Comparison of ENCODE assay signal across 8 cellular contexts in the genomic region with DNA sequence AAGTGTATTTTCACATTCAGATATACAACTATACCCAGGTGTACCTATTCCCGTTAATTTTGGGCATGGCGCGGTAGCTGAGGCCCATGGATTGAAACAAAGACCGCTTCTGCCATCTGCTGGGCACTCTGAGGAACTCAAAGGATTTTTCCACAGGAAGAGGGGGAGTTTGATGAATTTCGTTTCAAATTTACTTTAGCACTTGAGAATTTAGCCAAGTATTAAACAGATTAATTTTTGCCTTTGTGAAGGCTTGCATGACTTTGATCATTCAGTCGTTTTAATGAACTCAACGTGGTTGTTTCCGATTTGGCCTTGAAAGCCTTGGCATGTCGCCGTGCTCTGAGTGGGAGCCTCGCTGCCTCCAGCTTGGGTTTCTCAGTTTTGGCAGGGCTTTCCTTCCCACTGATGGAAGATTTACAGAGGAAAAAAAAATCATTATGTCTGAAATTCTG.
DNase-seq lines count a peak whose midpoint lies in the region; ATAC-seq and TF ChIP-seq lines count a peak whose summit lies in the region.

No MANE protein-coding gene starts in this region.

- no peak overlapping the region for H3K9ac ChIP-seq in fibroblast of lung (ENCODE audit: insufficient read depth, low read length)

- ATAC-seq in CD4-positive, CD25-positive, alpha-beta regulatory T cell (ENCODE audit: low read depth in 2 of 2) = no peak
- ATAC-seq in natural killer cell treated with Interleukin-12 subunit alpha and Interleukin-12 subunit beta and Interleukin-15 and Interleukin-18, amount 100 ng/mL, for 72 hours = no peak
- ATAC-seq in HG02623 (IDR thresholded peaks at IDR 0.05; ENCODE audit: unreplicated experiment) = no peak

- peaks cover 27% of the 10 kb centered on the region for H3K27me3 Mint-ChIP-seq in CD4-positive, CD25-positive, alpha-beta regulatory T cell
- H3K27me3 Mint-ChIP-seq in natural killer cell treated with Interleukin-12 subunit alpha and Interleukin-12 subunit beta and Interleukin-15 and Interleukin-18, amount 100 ng/mL, for 72 hours = peaks cover 0 to 3% of the 10 kb centered on the region in 2 donors

- peak overlapping the region; percentile 72 for H3K4me3 ChIP-seq in CD4-positive, CD25-positive, alpha-beta regulatory T cell (ENCODE audit: low read depth, low read length)
- H3K4me3 ChIP-seq in fibroblast of lung (replicated peaks in 1 of 4; ENCODE audit: control extremely low read depth in 1 of 4, insufficient read depth in 1 of 4, low read depth in 3 of 4, low read length in 4 of 4) (peak overlapping the region; percentile 45 to 84 (median 50)), suprapubic skin (peak overlapping the region; percentile 32)

- H2AFZ ChIP-seq in fibroblast of lung (ENCODE audit: low read length) = no peak overlapping the region

- TF ChIP-seq POLR2A in suprapubic skin (IDR thresholded peaks at IDR 0.05) = no peak

- no peaks in the 10 kb centered on the region for H3K36me3 Mint-ChIP-seq in CD4-positive, CD25-positive, alpha-beta regulatory T cell
- H3K36me3 Mint-ChIP-seq in natural killer cell treated with Interleukin-12 subunit alpha and Interleukin-12 subunit beta and Interleukin-15 and Interleukin-18, amount 100 ng/mL, for 72 hours = peaks cover 20% of the 10 kb centered on the region

- peak overlapping the region in 3 of 4 donors; percentile 44 to 64 (median 61) for H3K4me3 Mint-ChIP-seq in CD4-positive, CD25-positive, alpha-beta regulatory T cell
- H3K4me3 Mint-ChIP-seq in natural killer cell treated with Interleukin-12 subunit alpha and Interleukin-12 subunit beta and Interleukin-15 and Interleukin-18, amount 100 ng/mL, for 72 hours = peak overlapping the region; percentile 61

- H3K27me3 ChIP-seq in CD4-positive, CD25-positive, alpha-beta regulatory T cell (ENCODE audit: control insufficient read depth, insufficient read depth, low read length) = no peaks in the 10 kb centered on the region
- H3K27me3 ChIP-seq in fibroblast of lung (ENCODE audit: control insufficient read depth, insufficient read depth, low read length) (no peaks in the 10 kb centered on the region), suprapubic skin (no peaks in the 10 kb centered on the region)

- TF ChIP-seq CTCF in fibroblast of lung (conservative IDR thresholded peaks at IDR 0.05 in 1 of 2, IDR thresholded peaks at IDR 0.05 in 1 of 2; ENCODE audit: low read depth in 1 of 2, low read length in 2 of 2) (peak; percentile 65 to 78), suprapubic skin (IDR thresholded peaks at IDR 0.05) (peak; percentile 58 to 62)

- H3K4me2 ChIP-seq in fibroblast of lung (ENCODE audit: extremely low read depth, insufficient read depth, low read length) = peak overlapping the region; percentile 44

- peak overlapping the region in 1 of 3 donors; percentile 74 for H3K27ac Mint-ChIP-seq in CD4-positive, CD25-positive, alpha-beta regulatory T cell
- H3K27ac Mint-ChIP-seq in natural killer cell treated with Interleukin-12 subunit alpha and Interleukin-12 subunit beta and Interleukin-15 and Interleukin-18, amount 100 ng/mL, for 72 hours = peak overlapping the region in 1 of 2 donors; percentile 72

- 4% methylated on average over 11 of the region's 11 CpGs for WGBS in suprapubic skin

- H3K4me1 Mint-ChIP-seq in CD4-positive, CD25-positive, alpha-beta regulatory T cell = peaks cover 0 to 15% (median 6%) of the 10 kb centered on the region in 4 donors
- H3K4me1 Mint-ChIP-seq in natural killer cell treated with Interleukin-12 subunit alpha and Interleukin-12 subunit beta and Interleukin-15 and Interleukin-18, amount 100 ng/mL, for 72 hours (ENCODE audit: low read depth in 2 of 2) = peaks cover 5 to 8% of the 10 kb centered on the region in 2 donors

- no peak for TF ChIP-seq EP300 in suprapubic skin (IDR thresholded peaks at IDR 0.05)

- H3K4me1 ChIP-seq in CD4-positive, CD25-positive, alpha-beta regulatory T cell (ENCODE audit: control insufficient read depth, insufficient read depth, low read length, poor library complexity, severe bottlenecking) = no peaks in the 10 kb centered on the region
- H3K4me1 ChIP-seq in fibroblast of lung (ENCODE audit: control insufficient read depth, extremely low read depth, insufficient read depth, low read length) (peaks cover 17% of the 10 kb centered on the region), suprapubic skin (peaks cover 7% of the 10 kb centered on the region)

- no peak overlapping the region for H3K27ac ChIP-seq in CD4-positive, CD25-positive, alpha-beta regulatory T cell (ENCODE audit: insufficient read depth, low read length, poor library complexity, severe bottlenecking)
- H3K27ac ChIP-seq in fibroblast of lung (ENCODE audit: insufficient read depth, low read length) (no peak overlapping the region), suprapubic skin (no peak overlapping the region)

- no peaks in the 10 kb centered on the region for H3K79me2 ChIP-seq in fibroblast of lung (ENCODE audit: control insufficient read depth, insufficient read depth, low read length)

- H3K9me3 ChIP-seq in CD4-positive, CD25-positive, alpha-beta regulatory T cell (ENCODE audit: control insufficient read depth in 2 of 2, low read length in 2 of 2) = no peaks in the 10 kb centered on the region
- H3K9me3 ChIP-seq in fibroblast of lung (ENCODE audit: control insufficient read depth, insufficient read depth, low read depth, low read length) (no peaks in the 10 kb centered on the region), suprapubic skin (no peaks in the 10 kb centered on the region)

- peak in 2 of 3 donors; percentile 15 to 47 for DNase-seq in CD4-positive, CD25-positive, alpha-beta regulatory T cell
- DNase-seq in HCEC 1CT (peak; percentile 41), NCI-H69 (lab: John Stamatoyannopoulos, UW) (peak; percentile 53), fibroblast of lung (ENCODE audit: low read depth in 2 of 2) (peak; percentile 82 to 88), suprapubic skin (ENCODE audit: low spot score in 2 of 2) (no peak)
- DNase-seq in activated T-cell treated with anti-CD3 and anti-CD28 coated beads, Interleukin-2, amount 50 U/mL, for 1 hour = peak; percentile 29
- no peak for DNase-seq in natural killer cell treated with Interleukin-12 subunit alpha and Interleukin-12 subunit beta and Interleukin-15 and Interleukin-18, amount 100 ng/mL, for 72 hours (ENCODE audit: low spot score)

- no peaks in the 10 kb centered on the region for H4K20me1 ChIP-seq in fibroblast of lung (ENCODE audit: control insufficient read depth, extremely low read depth, insufficient read depth, low read length)

- H3K36me3 ChIP-seq in CD4-positive, CD25-positive, alpha-beta regulatory T cell (ENCODE audit: control insufficient read depth, insufficient read depth, low read length) = no peaks in the 10 kb centered on the region
- no peaks in the 10 kb centered on the region for H3K36me3 ChIP-seq in fibroblast of lung (ENCODE audit: control insufficient read depth, insufficient read depth, low read length)
- H3K36me3 ChIP-seq in suprapubic skin = no peaks in the 10 kb centered on the region

- peaks cover 0 to 20% (median 3%) of the 10 kb centered on the region in 7 donors for H3K9me3 Mint-ChIP-seq in CD4-positive, CD25-positive, alpha-beta regulatory T cell
- peaks cover 6% of the 10 kb centered on the region for H3K9me3 Mint-ChIP-seq in natural killer cell treated with Interleukin-12 subunit alpha and Interleukin-12 subunit beta and Interleukin-15 and Interleukin-18, amount 100 ng/mL, for 72 hours

Comparison
In these comparisons a context has a peak if more than half of its experiments do, and no peak if none do; other contexts are left out.
1. DNase-seq: peak in CD4-positive, CD25-positive, alpha-beta regulatory T cell (2 of 3), HCEC 1CT (single experiment), NCI-H69 (single experiment), activated T-cell treated with anti-CD3 and anti-CD28 coated beads, Interleukin-2, amount 50 U/mL, for 1 hour (single experiment) and fibroblast of lung (2 of 2); none in natural killer cell treated with Interleukin-12 subunit alpha and Interleukin-12 subunit beta and Interleukin-15 and Interleukin-18, amount 100 ng/mL, for 72 hours (single experiment) and suprapubic skin (0 of 2).
2. Peak in every context shown above with its lines, with median percentiles within 50 percentile points of each other: H3K4me3 ChIP-seq.